12 cellular contexts compared by ENCODE assay signal in the genomic region with DNA sequence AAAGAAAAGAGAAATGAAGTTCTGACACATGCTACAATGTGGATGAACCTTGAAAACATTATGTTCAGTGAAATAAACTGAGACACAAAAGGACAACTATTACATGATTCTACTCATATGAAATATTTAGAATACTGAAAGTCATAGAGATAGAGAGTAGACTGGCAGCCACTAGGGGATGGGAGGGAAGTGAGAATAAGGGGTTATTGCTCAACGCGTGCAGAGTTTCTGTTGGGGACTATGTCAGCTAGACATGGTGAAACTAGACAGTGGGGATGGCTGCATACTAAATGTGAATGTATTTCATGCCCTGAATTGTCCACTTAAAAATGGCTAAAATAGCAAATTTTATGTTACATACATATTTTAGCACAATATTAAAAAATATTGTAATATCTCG.
A peak's percentile ranks its signal among the peaks of the same experiment; 100 is the strongest.
DNase-seq lines count a peak whose midpoint lies in the region; ATAC-seq and TF ChIP-seq lines count a peak whose summit lies in the region.
"Had no signal": no experiment of that assay in that cellular context is flagged by ENCODE, and none has a peak within 500 bp of the region (broad histone marks: within the 10 kb centered on the region; RNA-seq: fewer than 3 reads in every experiment).

No MANE protein-coding gene starts in this region.

- H3K4me3 Mint-ChIP-seq in activated T-helper 2 cell treated with anti-CD3 and anti-CD28 coated beads, Interferon-gamma antibody, Interleukin-2, Interleukin-4, amounts not matched to agents 10 μg/mL and 5 μg/mL and 100 μg/mL, durations not matched to agents 14 hours and 24 hours and 36 hours (ENCODE audit: low read depth): no peak overlapping the region
- H3K4me3 Mint-ChIP-seq: activated naive CD8-positive, alpha-beta T cell treated with anti-CD3 and anti-CD28 coated beads, Interleukin-2, amount 50 U/mL, for 24 hours; B cell had no signal

- no peak overlapping the region for H2AFZ ChIP-seq in OCI-LY3 (ENCODE audit: low read depth, low read length)
- H2AFZ ChIP-seq: parathyroid adenoma had no signal

- TF ChIP-seq CTCF in GM12865 (IDR thresholded peaks at IDR 0.05; ENCODE audit: insufficient read depth, low read depth, low read length, missing control alignments) (peak; percentile 44), OCI-LY3 (IDR thresholded peaks at IDR 0.05; ENCODE audit: low read depth, low read length) (peak; percentile 19; the same call in 1 of the 2 replicates)

- H3K27ac Mint-ChIP-seq in activated T-helper 2 cell treated with anti-CD3 and anti-CD28 coated beads, Interferon-gamma antibody, Interleukin-2, Interleukin-4, amounts not matched to agents 10 μg/mL and 5 μg/mL and 100 μg/mL, durations not matched to agents 14 hours and 24 hours and 36 hours: no peak overlapping the region
- H3K27ac Mint-ChIP-seq: activated naive CD8-positive, alpha-beta T cell treated with anti-CD3 and anti-CD28 coated beads, Interleukin-2, amount 50 U/mL, for 24 hours; B cell had no signal

- peaks cover 38% of the 10 kb centered on the region for H3K4me1 ChIP-seq in OCI-LY3 (ENCODE audit: low read length)
- H3K4me1 ChIP-seq: parathyroid adenoma had no signal

- peak overlapping the region; percentile 80 for H3K27ac ChIP-seq in OCI-LY3 (ENCODE audit: low read length)
- H3K27ac ChIP-seq: parathyroid adenoma had no signal

- peaks cover 2% of the 10 kb centered on the region for H3K27me3 Mint-ChIP-seq in activated T-helper 2 cell treated with anti-CD3 and anti-CD28 coated beads, Interferon-gamma antibody, Interleukin-2, Interleukin-4, amounts not matched to agents 10 μg/mL and 5 μg/mL and 100 μg/mL, durations not matched to agents 14 hours and 24 hours and 36 hours (ENCODE audit: low read depth)
- H3K27me3 Mint-ChIP-seq: B cell had no signal

- H3K27me3 ChIP-seq in OCI-LY3 (ENCODE audit: low read depth, low read length): no peaks in the 10 kb centered on the region

- peak overlapping the region; percentile 56 for H3K4me2 ChIP-seq in OCI-LY3 (ENCODE audit: low read length)

- no peaks in the 10 kb centered on the region for H3K4me1 Mint-ChIP-seq in activated T-helper 2 cell treated with anti-CD3 and anti-CD28 coated beads, Interferon-gamma antibody, Interleukin-2, Interleukin-4, amounts not matched to agents 10 μg/mL and 5 μg/mL and 100 μg/mL, durations not matched to agents 14 hours and 24 hours and 36 hours (ENCODE audit: low read depth)
- H3K4me1 Mint-ChIP-seq: activated naive CD8-positive, alpha-beta T cell treated with anti-CD3 and anti-CD28 coated beads, Interleukin-2, amount 50 U/mL, for 24 hours; B cell had no signal

- H3K36me3 Mint-ChIP-seq in activated T-helper 2 cell treated with anti-CD3 and anti-CD28 coated beads, Interferon-gamma antibody, Interleukin-2, Interleukin-4, amounts not matched to agents 10 μg/mL and 5 μg/mL and 100 μg/mL, durations not matched to agents 14 hours and 24 hours and 36 hours (ENCODE audit: low read depth): no peaks in the 10 kb centered on the region

- peaks cover 2% of the 10 kb centered on the region for H3K36me3 ChIP-seq in OCI-LY3 (replicated peaks; ENCODE audit: low read depth, low read length)

- ATAC-seq in GM19455 (IDR thresholded peaks at IDR 0.05; ENCODE audit: unreplicated experiment) (peak; percentile 93), HG03060 (IDR thresholded peaks at IDR 0.05; ENCODE audit: low read depth, unreplicated experiment) (peak; percentile 67)
- ATAC-seq: activated naive CD8-positive, alpha-beta T cell treated with anti-CD3 and anti-CD28 coated beads, Interleukin-2, amount 50 U/mL, for 24 hours had no signal

- DNase-seq in GM12865 (ENCODE audit: low read depth): peak; percentile 79
- DNase-seq in ecto neural progenitor cell (ENCODE audit: low spot score): no peak
- DNase-seq in activated CD4-positive, CD25-positive, alpha-beta regulatory T cell (lab: John Stamatoyannopoulos, UW): no peak
- DNase-seq in activated T-helper 2 cell treated with anti-CD3 and anti-CD28 coated beads, Interferon-gamma antibody, Interleukin-2, Interleukin-4, amounts not matched to agents 10 μg/mL and 5 μg/mL and 100 μg/mL, durations not matched to agents 14 hours and 24 hours and 36 hours (ENCODE audit: low spot score): no peak
- DNase-seq in occipital lobe (lab: John Stamatoyannopoulos, UW): no peak
- DNase-seq: activated CD4-positive, alpha-beta T cell treated with anti-CD3 and anti-CD28 coated beads for 1 hour; activated naive CD8-positive, alpha-beta T cell treated with anti-CD3 and anti-CD28 coated beads, Interleukin-2, amount 50 U/mL, for 24 hours had no signal

- peaks cover 5% of the 10 kb centered on the region for H3K9me3 Mint-ChIP-seq in activated T-helper 2 cell treated with anti-CD3 and anti-CD28 coated beads, Interferon-gamma antibody, Interleukin-2, Interleukin-4, amounts not matched to agents 10 μg/mL and 5 μg/mL and 100 μg/mL, durations not matched to agents 14 hours and 24 hours and 36 hours

- peak overlapping the region; percentile 61; the same call in 1 of the 2 replicates for H3K9ac ChIP-seq in OCI-LY3 (ENCODE audit: low read length)
- H3K9ac ChIP-seq: parathyroid adenoma had no signal

- H3K4me3 ChIP-seq in GM12865 (ENCODE audit: low read depth, low read length) (no peak overlapping the region), OCI-LY3 (ENCODE audit: low read length) (peak overlapping the region; percentile 40; the same call in 1 of the 2 replicates)

- intact Hi-C loops in activated T-helper 2 cell treated with anti-CD3 and anti-CD28 coated beads, Interferon-gamma antibody, Interleukin-2, Interleukin-4, amounts not matched to agents 10 μg/mL and 5 μg/mL and 100 μg/mL, durations not matched to agents 14 hours and 24 hours and 36 hours (cut with micrococcal nuclease): loop anchor here (5.0 kb wide), 1 partner anchor 43 kb away; no protein-coding TSS in a partner anchor

- no peaks in the 10 kb centered on the region for H4K20me1 ChIP-seq in OCI-LY3 (ENCODE audit: insufficient read depth, low read length)

- no peaks in the 10 kb centered on the region for H3K79me2 ChIP-seq in OCI-LY3 (ENCODE audit: low read length)
- H3K79me2 ChIP-seq: parathyroid adenoma had no signal

- H3K9me3 ChIP-seq in OCI-LY3 (ENCODE audit: insufficient read depth, low read length): peaks cover 6% of the 10 kb centered on the region
